In genomic region chr13:26045123-26045522, GRCh38 we compare ENCODE assay signal across 18 cellular contexts. TPM values are rescaled to one million over a fixed set of nuclear protein-coding genes. Genes with fewer than 3 reads are reported as not detected.
DNase-seq lines count a peak whose midpoint lies in the region; ATAC-seq lines count a peak whose summit lies in the region.
"Had no signal": no experiment of that assay in that cellular context is flagged by ENCODE, and none has a peak within 500 bp of the region (broad histone marks: within the 10 kb centered on the region; RNA-seq: fewer than 3 reads in every experiment).

No MANE protein-coding gene starts in this region.

- H3K36me3 ChIP-seq in KOPT-K1 (ENCODE audit: insufficient read depth, low read length), result peaks cover 60% of the 10 kb centered on the region
- H3K36me3 ChIP-seq: HAP-1 had no signal

- no peak for DNase-seq in activated naive CD8-positive, alpha-beta T cell treated with anti-CD3 and anti-CD28 coated beads, Interleukin-2, amount 10 ng/mL, durations not matched to agents 7 days and 5 days
- no peak for DNase-seq in activated naive CD8-positive, alpha-beta T cell treated with anti-CD3 and anti-CD28 coated beads for 36 hours
- DNase-seq in naive thymus-derived CD8-positive, alpha-beta T cell, result peak in 2 of 10 donors; percentile 35 to 43
- DNase-seq in activated CD8-positive, alpha-beta memory T cell treated with anti-CD3 and anti-CD28 coated beads, Interleukin-2, amount 50 U/mL, for 48 hours, result no peak
- DNase-seq in UCSD-AML1 (lab: John Stamatoyannopoulos, UW; ENCODE audit: unreplicated experiment), result no peak
- no peak for DNase-seq in inferior parietal cortex (ENCODE audit: extremely low spot score)
- DNase-seq: ACHN; C1 segment of cervical spinal cord; CD4-positive, alpha-beta memory T cell; COR-L47; DMS153; DMS79 treated with DMSO at 0.1 percent for 48 hours; GDM1 had no signal

- H3K36me3 Mint-ChIP-seq in activated naive CD8-positive, alpha-beta T cell treated with anti-CD3 and anti-CD28 coated beads, Interleukin-2, amount 10 ng/mL, durations not matched to agents 7 days and 5 days, result peaks cover 2% of the 10 kb centered on the region
- no peaks in the 10 kb centered on the region for H3K36me3 Mint-ChIP-seq in activated naive CD8-positive, alpha-beta T cell treated with anti-CD3 and anti-CD28 coated beads for 36 hours
- H3K36me3 Mint-ChIP-seq in naive thymus-derived CD8-positive, alpha-beta T cell, result no peaks in the 10 kb centered on the region
- H3K36me3 Mint-ChIP-seq: CD4-positive, alpha-beta memory T cell had no signal

- peak; percentile 75 for ATAC-seq in activated naive CD8-positive, alpha-beta T cell treated with anti-CD3 and anti-CD28 coated beads, Interleukin-2, amount 10 ng/mL, durations not matched to agents 7 days and 5 days (ENCODE audit: low read depth)
- peak; percentile 52 to 63 for ATAC-seq in naive thymus-derived CD8-positive, alpha-beta T cell
- ATAC-seq: HepG2 had no signal

- H3K27ac ChIP-seq in KOPT-K1 (ENCODE audit: low read depth, low read length, poor library complexity, severe bottlenecking), result peak overlapping the region; percentile 46

- H3K4me3 Mint-ChIP-seq in activated naive CD8-positive, alpha-beta T cell treated with anti-CD3 and anti-CD28 coated beads, Interleukin-2, amount 10 ng/mL, durations not matched to agents 7 days and 5 days, result peak overlapping the region; percentile 53
- H3K4me3 Mint-ChIP-seq in activated naive CD8-positive, alpha-beta T cell treated with anti-CD3 and anti-CD28 coated beads for 36 hours, result no peak overlapping the region
- peak overlapping the region in 7 of 10 donors; percentile 14 to 59 (median 23) for H3K4me3 Mint-ChIP-seq in naive thymus-derived CD8-positive, alpha-beta T cell
- H3K4me3 Mint-ChIP-seq: B cell had no signal

- H3K9me3 Mint-ChIP-seq in activated naive CD8-positive, alpha-beta T cell treated with anti-CD3 and anti-CD28 coated beads, Interleukin-2, amount 10 ng/mL, durations not matched to agents 7 days and 5 days, result no peaks in the 10 kb centered on the region
- H3K9me3 Mint-ChIP-seq in activated naive CD8-positive, alpha-beta T cell treated with anti-CD3 and anti-CD28 coated beads for 36 hours, result no peaks in the 10 kb centered on the region
- H3K9me3 Mint-ChIP-seq in naive thymus-derived CD8-positive, alpha-beta T cell, result no peaks in the 10 kb centered on the region
- H3K9me3 Mint-ChIP-seq: CD4-positive, alpha-beta memory T cell had no signal

- peaks cover 34% of the 10 kb centered on the region for H3K27me3 Mint-ChIP-seq in activated naive CD8-positive, alpha-beta T cell treated with anti-CD3 and anti-CD28 coated beads, Interleukin-2, amount 10 ng/mL, durations not matched to agents 7 days and 5 days
- peaks cover 16% of the 10 kb centered on the region for H3K27me3 Mint-ChIP-seq in activated naive CD8-positive, alpha-beta T cell treated with anti-CD3 and anti-CD28 coated beads for 36 hours
- H3K27me3 Mint-ChIP-seq in naive thymus-derived CD8-positive, alpha-beta T cell, result peaks cover 0 to 23% (median 3%) of the 10 kb centered on the region in 5 donors

- peaks cover 23% of the 10 kb centered on the region for H3K4me1 Mint-ChIP-seq in activated naive CD8-positive, alpha-beta T cell treated with anti-CD3 and anti-CD28 coated beads, Interleukin-2, amount 10 ng/mL, durations not matched to agents 7 days and 5 days
- peaks cover 21% of the 10 kb centered on the region for H3K4me1 Mint-ChIP-seq in activated naive CD8-positive, alpha-beta T cell treated with anti-CD3 and anti-CD28 coated beads for 36 hours
- H3K4me1 Mint-ChIP-seq in naive thymus-derived CD8-positive, alpha-beta T cell, result peaks cover 2 to 36% (median 24%) of the 10 kb centered on the region in 4 donors

- H3K27ac Mint-ChIP-seq in activated naive CD8-positive, alpha-beta T cell treated with anti-CD3 and anti-CD28 coated beads, Interleukin-2, amount 10 ng/mL, durations not matched to agents 7 days and 5 days, result peak overlapping the region; percentile 15
- H3K27ac Mint-ChIP-seq in activated naive CD8-positive, alpha-beta T cell treated with anti-CD3 and anti-CD28 coated beads for 36 hours, result no peak overlapping the region
- peak overlapping the region in 7 of 10 donors; percentile 14 to 79 (median 28) for H3K27ac Mint-ChIP-seq in naive thymus-derived CD8-positive, alpha-beta T cell
- H3K27ac Mint-ChIP-seq: B cell had no signal

- POLR2A ChIA-PET in activated naive CD8-positive, alpha-beta T cell treated with anti-CD3 and anti-CD28 coated beads, Interleukin-2, amount 10 ng/mL, durations not matched to agents 7 days and 5 days (lab: Charles Lee), result no interaction called here
- POLR2A ChIA-PET in naive thymus-derived CD8-positive, alpha-beta T cell (lab: Charles Lee), result no interaction called here

- H3K9me3 ChIP-seq in KOPT-K1 (ENCODE audit: insufficient read depth, low read length, poor library complexity, severe bottlenecking), result no peaks in the 10 kb centered on the region
- H3K9me3 ChIP-seq: HAP-1 had no signal

RNA-seq across cellular contexts. Expression of gene SHISA2, which starts 6.7 kb away (rescaled TPM):
- 1 to 10 TPM in 1 of 2 experiments, under 1 TPM in 1; 0.94 to 1.1 TPM for total RNA-seq in activated naive CD8-positive, alpha-beta T cell treated with anti-CD3 and anti-CD28 coated beads, Interleukin-2, amount 10 ng/mL, durations not matched to agents 7 days and 5 days
- total RNA-seq in activated naive CD8-positive, alpha-beta T cell treated with anti-CD3 and anti-CD28 coated beads for 36 hours, result under 1 TPM; 0.26 to 0.27 TPM
- total RNA-seq in naive thymus-derived CD8-positive, alpha-beta T cell, result 1 to 10 TPM; 1.1 to 1.5 TPM
- 1 to 10 TPM in 1 of 3 donors, under 1 TPM in 2; 0.37 to 1.8 (median 0.58) TPM for polyA plus RNA-seq in naive thymus-derived CD8-positive, alpha-beta T cell
- total RNA-seq: A172, B cell, HepG2 had no signal
- polyA plus RNA-seq: HepG2 had no signal
